13 cellular contexts compared by ENCODE assay signal in the genomic region with DNA sequence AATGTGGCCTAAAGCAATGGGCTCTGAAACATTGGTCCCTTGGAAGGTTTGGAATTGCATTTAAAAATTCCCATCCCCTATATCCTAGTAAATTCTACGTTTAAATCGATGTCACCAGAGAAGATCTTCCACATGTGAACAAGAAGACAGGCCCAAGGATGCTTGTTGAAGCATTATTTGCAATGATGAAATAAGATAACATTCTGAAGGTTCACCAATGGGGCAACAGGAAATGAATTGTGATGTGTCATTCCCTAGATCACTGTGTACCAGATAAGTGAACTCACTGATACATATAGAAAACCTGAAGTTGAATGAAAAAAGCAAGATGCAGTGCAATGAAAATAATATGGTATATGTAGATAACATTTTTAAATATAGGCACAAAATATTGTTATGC.
DNase-seq lines count a peak whose midpoint lies in the region; TF ChIP-seq lines count a peak whose summit lies in the region.
"Had no signal": no experiment of that assay in that cellular context is flagged by ENCODE, and none has a peak within 500 bp of the region (broad histone marks: within the 10 kb centered on the region; RNA-seq: fewer than 3 reads in every experiment).

No MANE protein-coding gene starts in this region.

- no peaks in the 10 kb centered on the region for H3K79me1 ChIP-seq in mesendoderm (ENCODE audit: low read length)

- H3K27ac ChIP-seq in mesendoderm (ENCODE audit: low read depth, low read length) = no peak overlapping the region
- H3K27ac ChIP-seq: adrenal gland, vagina had no signal

- H3K4me3 ChIP-seq in astrocyte of the spinal cord (ENCODE audit: low read depth, low read length) (no peak overlapping the region), mesendoderm (ENCODE audit: low read length) (no peak overlapping the region)
- H3K4me3 ChIP-seq: adrenal gland, vagina had no signal

- no peaks in the 10 kb centered on the region for H3K27me3 Mint-ChIP-seq in type B pancreatic cell

- no peak for TF ChIP-seq CTCF in astrocyte of the spinal cord (IDR thresholded peaks at IDR 0.05; ENCODE audit: low read depth, low read length)
- no peak for TF ChIP-seq CTCF in type B pancreatic cell (conservative IDR thresholded peaks at IDR 0.05)

- no peak overlapping the region for H3K27ac Mint-ChIP-seq in type B pancreatic cell

- H3K27me3 ChIP-seq in mesendoderm (ENCODE audit: insufficient read depth, low read length, poor library complexity) = no peaks in the 10 kb centered on the region
- H3K27me3 ChIP-seq: adrenal gland, vagina had no signal

- H3K4ac ChIP-seq in mesendoderm (ENCODE audit: low read depth, low read length) = no peak overlapping the region

- no peak overlapping the region for H4K8ac ChIP-seq in mesendoderm (ENCODE audit: low read depth, low read length)

- H3K23ac ChIP-seq in mesendoderm (ENCODE audit: low read length) = no peak overlapping the region

- in situ Hi-C loops in astrocyte of the spinal cord (cut with HindIII; ENCODE audit: low sequenced_read_pairs) = no loop called here

- peak overlapping the region; percentile 1 for H2BK120ac ChIP-seq in mesendoderm (ENCODE audit: low read depth, low read length)

- H3K18ac ChIP-seq in mesendoderm (ENCODE audit: low read length) = no peak overlapping the region

- H4K5ac ChIP-seq in mesendoderm (ENCODE audit: low read length) = no peak overlapping the region

- H2BK15ac ChIP-seq in mesendoderm (replicated peaks; ENCODE audit: low read depth) = no peak overlapping the region

- H3K4me2 ChIP-seq in mesendoderm (ENCODE audit: low read length) = no peak overlapping the region

- H3K36me3 ChIP-seq in mesendoderm (ENCODE audit: control insufficient read depth, insufficient read depth, low read length) = no peaks in the 10 kb centered on the region
- H3K36me3 ChIP-seq: adrenal gland, vagina had no signal

- no peak overlapping the region for H2BK5ac ChIP-seq in mesendoderm (ENCODE audit: low read length)

- WGBS in mesendoderm (ENCODE audit: extremely low coverage, insufficient coverage, low lambda C conversion rate) = no CpG with 5 or more reads among the region's 2 CpGs

- peaks cover 44% of the 10 kb centered on the region for H3K4me1 Mint-ChIP-seq in type B pancreatic cell (ENCODE audit: unreplicated experiment)

- H3K56ac ChIP-seq in mesendoderm (ENCODE audit: low read length) = no peak overlapping the region

- H3K4me3 Mint-ChIP-seq in type B pancreatic cell = no peak overlapping the region
- H3K4me3 Mint-ChIP-seq: nephron progenitor cell had no signal

- no peaks in the 10 kb centered on the region for H3K9me3 Mint-ChIP-seq in type B pancreatic cell

- no peaks in the 10 kb centered on the region for H3K79me2 ChIP-seq in mesendoderm (ENCODE audit: control insufficient read depth, insufficient read depth, low read length)

- no peak overlapping the region for H3K9ac ChIP-seq in mesendoderm (ENCODE audit: low read length)

- H3K36me3 Mint-ChIP-seq in type B pancreatic cell = no peaks in the 10 kb centered on the region

- DNase-seq in EH (ENCODE audit: low read depth) = peak; percentile 79
- peak; percentile 81 for DNase-seq in NCI-H460 (ENCODE audit: extremely low read depth, low read depth)
- DNase-seq in astrocyte of the spinal cord (ENCODE audit: low read depth, low spot score) = peak; percentile 68
- no peak for DNase-seq in mesendoderm
- DNase-seq in type B pancreatic cell (ENCODE audit: extremely low spot score, unreplicated experiment) = no peak
- no peak for DNase-seq in GM19238 (ENCODE audit: insufficient read length, low spot score)
- no peak for DNase-seq in occipital lobe (lab: John Stamatoyannopoulos, UW)
- no peak for DNase-seq in stimulated activated CD8-positive, alpha-beta memory T cell treated with anti-CD3 and anti-CD28 coated beads, Interleukin-4, amount 100 ng/mL, for 48 hours
- DNase-seq: adrenal gland, NCI-H1417, NCI-H82, nephron progenitor cell had no signal

- peaks cover 16% of the 10 kb centered on the region for H3K4me1 ChIP-seq in mesendoderm (ENCODE audit: control insufficient read depth, low read depth, low read length)
- H3K4me1 ChIP-seq: adrenal gland had no signal

- H2AK5ac ChIP-seq in mesendoderm (ENCODE audit: low read length) = no peak overlapping the region

Comparison
In these comparisons a context has a peak if more than half of its experiments do, and no peak if none do; other contexts are left out.
1. DNase-seq: peak in EH (single experiment), NCI-H460 (single experiment) and astrocyte of the spinal cord (single experiment); none in mesendoderm (single experiment), type B pancreatic cell (single experiment), GM19238 (single experiment), occipital lobe (single experiment) and stimulated activated CD8-positive, alpha-beta memory T cell treated with anti-CD3 and anti-CD28 coated beads, Interleukin-4, amount 100 ng/mL, for 48 hours (single experiment).